Comparison of ENCODE assay signal across 26 cellular contexts in the genomic region with DNA sequence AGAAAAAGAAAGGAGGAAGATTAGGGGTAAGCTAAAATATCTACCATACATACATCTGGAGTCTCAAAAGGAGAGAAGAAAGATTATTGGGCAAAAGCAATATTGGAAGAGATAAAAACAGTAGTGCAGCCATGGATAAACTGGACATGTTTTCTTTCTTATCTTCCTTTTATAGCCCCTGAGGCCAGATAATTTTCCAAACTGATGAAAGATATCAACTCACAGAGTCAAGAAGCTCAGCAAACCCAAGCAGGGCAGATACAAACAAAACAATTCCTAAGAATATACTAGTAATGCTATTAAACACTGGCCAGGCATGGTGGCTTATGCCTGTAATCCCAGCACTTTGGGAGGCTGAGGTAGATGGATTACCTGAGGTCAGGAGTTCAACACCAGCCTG.
"Had no signal": no experiment of that assay in that cellular context is flagged by ENCODE, and none has a peak within 500 bp of the region (broad histone marks: within the 10 kb centered on the region; RNA-seq: fewer than 3 reads in every experiment).

No MANE protein-coding gene starts in this region.

- H3K4me3 ChIP-seq: colonic mucosa, coronary artery, dorsolateral prefrontal cortex, esophagus muscularis mucosa, esophagus squamous epithelium, gastrocnemius medialis, gastroesophageal sphincter, heart left ventricle, heart right ventricle had no signal

- H3K4me1 Mint-ChIP-seq: endodermal cell had no signal

- DNase-seq: colonic mucosa; cortex of kidney; dermis blood vessel endothelial cell; dorsolateral prefrontal cortex; effector CD4-positive, alpha-beta T cell; effector CD8-positive, alpha-beta T cell; effector memory CD4-positive, alpha-beta T cell; effector memory CD8-positive, alpha-beta T cell; endodermal cell; esophagus squamous epithelium; foreskin fibroblast; foreskin keratinocyte; foreskin melanocyte; gastrocnemius medialis; glutamatergic neuron; head of caudate nucleus; heart left ventricle; heart right ventricle had no signal

- H3K27me3 Mint-ChIP-seq: effector memory CD8-positive, alpha-beta T cell had no signal

- H3K4me1 ChIP-seq: colonic mucosa, esophagus squamous epithelium, foreskin keratinocyte, gastrocnemius medialis, heart left ventricle, heart right ventricle had no signal

- H3K36me3 ChIP-seq: colonic mucosa, esophagus muscularis mucosa, esophagus squamous epithelium, gastrocnemius medialis, gastroesophageal sphincter, heart left ventricle, heart right ventricle had no signal

- H3K27me3 ChIP-seq: colonic mucosa, dorsolateral prefrontal cortex, esophagus muscularis mucosa, esophagus squamous epithelium, foreskin keratinocyte, gastrocnemius medialis, gastroesophageal sphincter, heart left ventricle, heart right ventricle had no signal

- ATAC-seq: effector memory CD8-positive, alpha-beta T cell; foreskin keratinocyte; gastrocnemius medialis; gastroesophageal sphincter; heart left ventricle; heart right ventricle had no signal

- H3K27ac ChIP-seq: colonic mucosa, coronary artery, dorsolateral prefrontal cortex, epithelial cell of prostate, esophagus muscularis mucosa, esophagus squamous epithelium, foreskin keratinocyte, gastrocnemius medialis, gastroesophageal sphincter, heart left ventricle, heart right ventricle had no signal

- FAIRE-seq: endometrium, endothelial cell of umbilical vein, frontal cortex had no signal

- H3K9me3 ChIP-seq: colonic mucosa, esophagus muscularis mucosa, esophagus squamous epithelium, gastrocnemius medialis, gastroesophageal sphincter had no signal

- H3K27ac Mint-ChIP-seq: dendritic cell treated with granulocyte-macrophage colony-stimulating factor and Interleukin-4, amounts not matched to agents 40 ng/mL and 50 ng/mL, for 4 days; effector memory CD8-positive, alpha-beta T cell; endodermal cell had no signal

- H3K4me3 Mint-ChIP-seq: dendritic cell treated with granulocyte-macrophage colony-stimulating factor and Interleukin-4, amounts not matched to agents 40 ng/mL and 50 ng/mL, for 4 days; effector memory CD8-positive, alpha-beta T cell; endodermal cell had no signal
